ENCODE assay signal across 1 cellular context in genomic region chr10:82757397-82757796, GRCh38.
TF ChIP-seq lines count a peak whose summit lies in the region.

No MANE protein-coding gene starts in this region.

TF ChIP-seq in WTC11, 78 proteins besides CTCF, POLR2A, EP300 and RAD21 (continued from another document):
- TF ChIP-seq ZNF532 (CRISPR knock-in tag; IDR thresholded peaks at IDR 0.05; ENCODE audit: borderline replicate concordance) (no peak), CREB1 (CRISPR knock-in tag; IDR thresholded peaks at IDR 0.05) (no peak), MLX (CRISPR knock-in tag; IDR thresholded peaks at IDR 0.05) (no peak), ZNF121 (CRISPR knock-in tag; IDR thresholded peaks at IDR 0.05) (no peak), RELA (CRISPR knock-in tag; IDR thresholded peaks at IDR 0.05; ENCODE audit: borderline replicate concordance) (no peak), SMAD3 (CRISPR knock-in tag; IDR thresholded peaks at IDR 0.05; ENCODE audit: borderline replicate concordance) (no peak)
TF ChIP-seq in WTC11: peak in this region for 0.
